In genomic region chr12:122895757-122896636, GRCh38 we compare ENCODE assay signal across 1 cellular context.
TF ChIP-seq lines count a peak whose summit lies in the region.

VPS37B (minus strand) TSS chr12:122896124; CDS start chr12:122896062, 62 bp downstream.

TF ChIP-seq in HepG2, 621 proteins besides CTCF, POLR2A, EP300 and RAD21 (continued from another document and continues in another):
- TF ChIP-seq, protein P1, sequence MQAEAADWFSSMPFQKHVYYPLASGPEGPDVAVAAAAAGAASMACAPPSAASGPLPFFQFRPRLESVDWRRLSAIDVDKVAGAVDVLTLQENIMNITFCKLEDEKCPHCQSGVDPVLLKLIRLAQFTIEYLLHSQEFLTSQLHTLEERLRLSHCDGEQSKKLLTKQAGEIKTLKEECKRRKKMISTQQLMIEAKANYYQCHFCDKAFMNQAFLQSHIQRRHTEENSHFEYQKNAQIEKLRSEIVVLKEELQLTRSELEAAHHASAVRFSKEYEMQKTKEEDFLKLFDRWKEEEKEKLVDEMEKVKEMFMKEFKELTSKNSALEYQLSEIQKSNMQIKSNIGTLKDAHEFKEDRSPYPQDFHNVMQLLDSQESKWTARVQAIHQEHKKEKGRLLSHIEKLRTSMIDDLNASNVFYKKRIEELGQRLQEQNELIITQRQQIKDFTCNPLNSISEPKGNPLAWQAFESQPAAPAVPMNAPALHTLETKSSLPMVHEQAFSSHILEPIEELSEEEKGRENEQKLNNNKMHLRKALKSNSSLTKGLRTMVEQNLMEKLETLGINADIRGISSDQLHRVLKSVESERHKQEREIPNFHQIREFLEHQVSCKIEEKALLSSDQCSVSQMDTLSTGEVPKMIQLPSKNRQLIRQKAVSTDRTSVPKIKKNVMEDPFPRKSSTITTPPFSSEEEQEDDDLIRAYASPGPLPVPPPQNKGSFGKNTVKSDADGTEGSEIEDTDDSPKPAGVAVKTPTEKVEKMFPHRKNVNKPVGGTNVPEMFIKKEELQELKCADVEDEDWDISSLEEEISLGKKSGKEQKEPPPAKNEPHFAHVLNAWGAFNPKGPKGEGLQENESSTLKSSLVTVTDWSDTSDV (CRISPR knock-in tag; IDR thresholded peaks at IDR 0.05): no peak
- TF ChIP-seq SAP130 (CRISPR knock-in tag; IDR thresholded peaks at IDR 0.05; ENCODE audit: low read depth) (peak; percentile 77), NFATC3 (CRISPR knock-in tag; IDR thresholded peaks at IDR 0.05) (no peak), ZNF549 (CRISPR knock-in tag; IDR thresholded peaks at IDR 0.05) (no peak), ZNF451 (CRISPR knock-in tag; IDR thresholded peaks at IDR 0.05) (no peak), NONO (IDR thresholded peaks at IDR 0.05) (no peak), NONO (CRISPR knock-in tag; conservative IDR thresholded peaks at IDR 0.05) (peak; percentile 71), CHCHD3 (CRISPR knock-in tag; IDR thresholded peaks at IDR 0.05) (no peak), TBL1XR1 (IDR thresholded peaks at IDR 0.05; ENCODE audit: borderline replicate concordance, low read length, partially characterized antibody) (peak; percentile 28), MYC (CRISPR knock-in tag; IDR thresholded peaks at IDR 0.05; ENCODE audit: borderline replicate concordance) (peak; percentile 40; the same call in 1 of the 2 replicates), TRIM24 (CRISPR knock-in tag; IDR thresholded peaks at IDR 0.05) (no peak), HOXA9 (CRISPR knock-in tag; IDR thresholded peaks at IDR 0.05; ENCODE audit: borderline replicate concordance) (no peak), FOXO1 (CRISPR knock-in tag; IDR thresholded peaks at IDR 0.05) (peak; percentile 30; the same call in 1 of the 2 replicates), ETV5 (CRISPR knock-in tag; IDR thresholded peaks at IDR 0.05; ENCODE audit: borderline replicate concordance) (peak; percentile 90), YY1 (IDR thresholded peaks at IDR 0.05; ENCODE audit: insufficient read depth, insufficient replicate concordance, low read depth, low read length) (peak; percentile 49), ZFY (CRISPR knock-in tag; IDR thresholded peaks at IDR 0.05) (peak; percentile 56), FIP1L1 (IDR thresholded peaks at IDR 0.05; ENCODE audit: borderline replicate concordance, insufficient read depth, low read depth, low read length) (no peak), ZSCAN29 (CRISPR knock-in tag; conservative IDR thresholded peaks at IDR 0.05) (no peak), SP1 (IDR thresholded peaks at IDR 0.05) (no peak), SP1 (CRISPR knock-in tag; IDR thresholded peaks at IDR 0.05) (peak; percentile 70), ATF4 (CRISPR knock-in tag; IDR thresholded peaks at IDR 0.05) (peak in 1 of 2 experiments; percentile 43; a peak in 1 of 4 replicates), SMYD3 (CRISPR knock-in tag; IDR thresholded peaks at IDR 0.05) (no peak), GATAD2A (CRISPR knock-in tag; IDR thresholded peaks at IDR 0.05) (peak; percentile 40), ZFP91 (CRISPR knock-in tag; IDR thresholded peaks at IDR 0.05; ENCODE audit: borderline replicate concordance) (peak; percentile 37; the same call in 1 of the 2 replicates), ZBTB10 (CRISPR knock-in tag; IDR thresholded peaks at IDR 0.05; ENCODE audit: borderline replicate concordance) (no peak), KDM6A (CRISPR knock-in tag; IDR thresholded peaks at IDR 0.05; ENCODE audit: low read depth) (no peak), POLR2G (IDR thresholded peaks at IDR 0.05; ENCODE audit: low read depth, low read length) (peak; percentile 64), RNF2 (conservative IDR thresholded peaks at IDR 0.05; ENCODE audit: low read depth) (no peak), ERF (CRISPR knock-in tag; IDR thresholded peaks at IDR 0.05) (peak; percentile 31; the same call in 1 of the 2 replicates), ZNF235 (CRISPR knock-in tag; IDR thresholded peaks at IDR 0.05; ENCODE audit: borderline replicate concordance) (no peak), ZNF564 (CRISPR knock-in tag; IDR thresholded peaks at IDR 0.05) (no peak), MIXL1 (CRISPR knock-in tag; IDR thresholded peaks at IDR 0.05) (no peak), PHF8 (CRISPR knock-in tag; IDR thresholded peaks at IDR 0.05) (peak; percentile 63), BRD4 (CRISPR knock-in tag; IDR thresholded peaks at IDR 0.05) (0 out of 2 replicates have a peak, but pooled peaks have one; percentile 19), TFE3 (CRISPR knock-in tag; IDR thresholded peaks at IDR 0.05) (no peak), HMGXB4 (CRISPR knock-in tag; IDR thresholded peaks at IDR 0.05; ENCODE audit: borderline replicate concordance in 1 of 2, low read depth in 1 of 2) (peak; percentile 22 to 41; a peak in 2 of 4 replicates), ZNF614 (CRISPR knock-in tag; IDR thresholded peaks at IDR 0.05; ENCODE audit: borderline replicate concordance) (no peak), ZNF383 (CRISPR knock-in tag; IDR thresholded peaks at IDR 0.05; ENCODE audit: borderline replicate concordance) (no peak), ATF1 (CRISPR knock-in tag; IDR thresholded peaks at IDR 0.05) (peak; percentile 96), SALL2 (CRISPR knock-in tag; IDR thresholded peaks at IDR 0.05) (no peak; the same call in 1 of the 2 replicates), BHLHE40 (IDR thresholded peaks at IDR 0.05; ENCODE audit: low read length) (peak; percentile 51; the same call in 1 of the 2 replicates), ZNF260 (CRISPR knock-in tag; IDR thresholded peaks at IDR 0.05; ENCODE audit: borderline replicate concordance, low read depth) (no peak), NPAS2 (CRISPR knock-in tag; IDR thresholded peaks at IDR 0.05; ENCODE audit: borderline replicate concordance) (no peak)
- TF ChIP-seq, protein P2, sequence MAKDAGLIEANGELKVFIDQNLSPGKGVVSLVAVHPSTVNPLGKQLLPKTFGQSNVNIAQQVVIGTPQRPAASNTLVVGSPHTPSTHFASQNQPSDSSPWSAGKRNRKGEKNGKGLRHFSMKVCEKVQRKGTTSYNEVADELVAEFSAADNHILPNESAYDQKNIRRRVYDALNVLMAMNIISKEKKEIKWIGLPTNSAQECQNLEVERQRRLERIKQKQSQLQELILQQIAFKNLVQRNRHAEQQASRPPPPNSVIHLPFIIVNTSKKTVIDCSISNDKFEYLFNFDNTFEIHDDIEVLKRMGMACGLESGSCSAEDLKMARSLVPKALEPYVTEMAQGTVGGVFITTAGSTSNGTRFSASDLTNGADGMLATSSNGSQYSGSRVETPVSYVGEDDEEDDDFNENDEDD (CRISPR knock-in tag; IDR thresholded peaks at IDR 0.05; ENCODE audit: borderline replicate concordance): peak; percentile 21; the same call in 1 of the 2 replicates
- TF ChIP-seq, protein P3, sequence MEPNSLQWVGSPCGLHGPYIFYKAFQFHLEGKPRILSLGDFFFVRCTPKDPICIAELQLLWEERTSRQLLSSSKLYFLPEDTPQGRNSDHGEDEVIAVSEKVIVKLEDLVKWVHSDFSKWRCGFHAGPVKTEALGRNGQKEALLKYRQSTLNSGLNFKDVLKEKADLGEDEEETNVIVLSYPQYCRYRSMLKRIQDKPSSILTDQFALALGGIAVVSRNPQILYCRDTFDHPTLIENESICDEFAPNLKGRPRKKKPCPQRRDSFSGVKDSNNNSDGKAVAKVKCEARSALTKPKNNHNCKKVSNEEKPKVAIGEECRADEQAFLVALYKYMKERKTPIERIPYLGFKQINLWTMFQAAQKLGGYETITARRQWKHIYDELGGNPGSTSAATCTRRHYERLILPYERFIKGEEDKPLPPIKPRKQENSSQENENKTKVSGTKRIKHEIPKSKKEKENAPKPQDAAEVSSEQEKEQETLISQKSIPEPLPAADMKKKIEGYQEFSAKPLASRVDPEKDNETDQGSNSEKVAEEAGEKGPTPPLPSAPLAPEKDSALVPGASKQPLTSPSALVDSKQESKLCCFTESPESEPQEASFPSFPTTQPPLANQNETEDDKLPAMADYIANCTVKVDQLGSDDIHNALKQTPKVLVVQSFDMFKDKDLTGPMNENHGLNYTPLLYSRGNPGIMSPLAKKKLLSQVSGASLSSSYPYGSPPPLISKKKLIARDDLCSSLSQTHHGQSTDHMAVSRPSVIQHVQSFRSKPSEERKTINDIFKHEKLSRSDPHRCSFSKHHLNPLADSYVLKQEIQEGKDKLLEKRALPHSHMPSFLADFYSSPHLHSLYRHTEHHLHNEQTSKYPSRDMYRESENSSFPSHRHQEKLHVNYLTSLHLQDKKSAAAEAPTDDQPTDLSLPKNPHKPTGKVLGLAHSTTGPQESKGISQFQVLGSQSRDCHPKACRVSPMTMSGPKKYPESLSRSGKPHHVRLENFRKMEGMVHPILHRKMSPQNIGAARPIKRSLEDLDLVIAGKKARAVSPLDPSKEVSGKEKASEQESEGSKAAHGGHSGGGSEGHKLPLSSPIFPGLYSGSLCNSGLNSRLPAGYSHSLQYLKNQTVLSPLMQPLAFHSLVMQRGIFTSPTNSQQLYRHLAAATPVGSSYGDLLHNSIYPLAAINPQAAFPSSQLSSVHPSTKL (CRISPR knock-in tag; IDR thresholded peaks at IDR 0.05): 0 out of 2 replicates have a peak, but pooled peaks have one; percentile 33
- TF ChIP-seq, protein P4, sequence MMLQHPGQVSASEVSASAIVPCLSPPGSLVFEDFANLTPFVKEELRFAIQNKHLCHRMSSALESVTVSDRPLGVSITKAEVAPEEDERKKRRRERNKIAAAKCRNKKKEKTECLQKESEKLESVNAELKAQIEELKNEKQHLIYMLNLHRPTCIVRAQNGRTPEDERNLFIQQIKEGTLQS (CRISPR knock-in tag; IDR thresholded peaks at IDR 0.05): peak; percentile 83
- TF ChIP-seq, protein P5, sequence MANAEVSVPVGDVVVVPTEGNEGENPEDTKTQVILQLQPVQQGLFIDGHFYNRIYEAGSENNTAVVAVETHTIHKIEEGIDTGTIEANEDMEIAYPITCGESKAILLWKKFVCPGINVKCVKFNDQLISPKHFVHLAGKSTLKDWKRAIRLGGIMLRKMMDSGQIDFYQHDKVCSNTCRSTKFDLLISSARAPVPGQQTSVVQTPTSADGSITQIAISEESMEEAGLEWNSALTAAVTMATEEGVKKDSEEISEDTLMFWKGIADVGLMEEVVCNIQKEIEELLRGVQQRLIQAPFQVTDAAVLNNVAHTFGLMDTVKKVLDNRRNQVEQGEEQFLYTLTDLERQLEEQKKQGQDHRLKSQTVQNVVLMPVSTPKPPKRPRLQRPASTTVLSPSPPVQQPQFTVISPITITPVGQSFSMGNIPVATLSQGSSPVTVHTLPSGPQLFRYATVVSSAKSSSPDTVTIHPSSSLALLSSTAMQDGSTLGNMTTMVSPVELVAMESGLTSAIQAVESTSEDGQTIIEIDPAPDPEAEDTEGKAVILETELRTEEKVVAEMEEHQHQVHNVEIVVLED (CRISPR knock-in tag; IDR thresholded peaks at IDR 0.05; ENCODE audit: borderline replicate concordance): peak; percentile 60; the same call in 1 of the 2 replicates
